35 cellular contexts compared by ENCODE assay signal in genomic region chr3:24607281-24607680, GRCh38.
"Had no signal": no experiment of that assay in that cellular context is flagged by ENCODE, and none has a peak within 500 bp of the region (broad histone marks: within the 10 kb centered on the region; RNA-seq: fewer than 3 reads in every experiment).

No MANE protein-coding gene starts in this region.

- H3K4me1 ChIP-seq: adrenal gland, esophagus muscularis mucosa had no signal

- H3K36me3 Mint-ChIP-seq: activated naive CD8-positive, alpha-beta T cell treated with anti-CD3 and anti-CD28 coated beads for 36 hours had no signal

- H3K4me3 ChIP-seq: adrenal gland, body of pancreas, cardiac muscle cell, coronary artery, dorsolateral prefrontal cortex, esophagus muscularis mucosa, gastroesophageal sphincter, heart right ventricle had no signal

- H3K36me3 ChIP-seq: adrenal gland, cardiac muscle cell, esophagus muscularis mucosa, gastroesophageal sphincter, heart right ventricle had no signal

- H3K9me3 ChIP-seq: adrenal gland, body of pancreas, esophagus muscularis mucosa, gastroesophageal sphincter, heart right ventricle had no signal

- DNase-seq: activated B cell treated with CpG ODN at 0.5 μM for 24 hours; activated CD4-positive, alpha-beta T cell treated with anti-CD3 and anti-CD28 coated beads for 48 hours; activated CD4-positive, alpha-beta T cell treated with anti-CD3 and anti-CD28 coated beads, Interleukin-2, amount 50 U/mL, for 1 hour; activated CD4-positive, alpha-beta T cell treated with anti-CD3 and anti-CD28 coated beads, Interleukin-2, amount 50 U/mL, for 48 hours; activated CD8-positive, alpha-beta memory T cell treated with anti-CD3 and anti-CD28 coated beads for 24 hours; activated CD8-positive, alpha-beta T cell treated with anti-CD3 and anti-CD28 coated beads for 36 hours; activated effector memory CD4-positive, alpha-beta T cell treated with Interleukin-2 at 50 U/mL for 16 hours; activated gamma-delta T cell treated with Interleukin-2 at 50 U/mL for 16 hours; activated naive CD4-positive, alpha-beta T cell treated with anti-CD3 and anti-CD28 coated beads, Interleukin-2, amount 50 U/mL, for 16 hours; activated naive CD4-positive, alpha-beta T cell treated with Interleukin-2 at 50 U/mL for 16 hours; activated naive CD8-positive, alpha-beta T cell treated with anti-CD3 and anti-CD28 coated beads for 36 hours; activated naive CD8-positive, alpha-beta T cell treated with anti-CD3 and anti-CD28 coated beads, Interleukin-2, amount 50 U/mL, for 24 hours; activated T-cell treated with anti-CD3 and anti-CD28 coated beads, Interleukin-2, amount 50 U/mL, for 4 hours; adrenal gland; amygdala; aorta; body of pancreas; central memory CD4-positive, alpha-beta T cell; cerebellar nuclear complex; dorsolateral prefrontal cortex; effector memory CD8-positive, alpha-beta T cell; erythroblast; foreskin melanocyte; heart right ventricle; T-helper 1 cell; T-helper 17 cell; T1000 had no signal

- H3K27me3 Mint-ChIP-seq: activated B cell treated with CpG ODN at 0.5 μM for 24 hours; activated CD8-positive, alpha-beta T cell treated with anti-CD3 and anti-CD28 coated beads for 36 hours; activated naive CD8-positive, alpha-beta T cell treated with anti-CD3 and anti-CD28 coated beads, Interleukin-2, amount 50 U/mL, for 24 hours; activated T-helper 17 cell treated with anti-CD3 and anti-CD28 coated beads, Interleukin-2, amount 50 U/mL, for 72 hours; dendritic cell treated with granulocyte-macrophage colony-stimulating factor and Interleukin-4, amounts not matched to agents 40 ng/mL and 50 ng/mL, for 4 days; effector memory CD8-positive, alpha-beta T cell; T-helper 17 cell had no signal

- ATAC-seq: activated CD4-positive, CD25-positive, alpha-beta regulatory T cell treated with anti-CD3 and anti-CD28 coated beads, Interleukin-2, amount 50 U/mL, for 24 hours; activated CD8-positive, alpha-beta T cell treated with anti-CD3 and anti-CD28 coated beads for 36 hours; activated naive CD8-positive, alpha-beta T cell treated with anti-CD3 and anti-CD28 coated beads, Interleukin-2, amount 50 U/mL, for 24 hours; activated T-cell treated with anti-CD3 and anti-CD28 coated beads, Interleukin-2, amount 50 U/mL, for 4 hours; activated T-helper 17 cell treated with anti-CD3 and anti-CD28 coated beads, Interleukin-2, amount 50 U/mL, for 72 hours; body of pancreas; effector memory CD8-positive, alpha-beta T cell; gastroesophageal sphincter; heart right ventricle; T-helper 17 cell had no signal

- H3K4me1 Mint-ChIP-seq: activated B cell treated with CpG ODN at 0.5 μM for 24 hours; activated naive CD8-positive, alpha-beta T cell treated with anti-CD3 and anti-CD28 coated beads for 36 hours; activated naive CD8-positive, alpha-beta T cell treated with anti-CD3 and anti-CD28 coated beads, Interleukin-2, amount 50 U/mL, for 24 hours; activated T-helper 17 cell treated with anti-CD3 and anti-CD28 coated beads, Interleukin-2, amount 50 U/mL, for 72 hours; T-helper 17 cell had no signal

- H3K27ac ChIP-seq: adrenal gland, body of pancreas, cardiac muscle cell, coronary artery, esophagus muscularis mucosa, gastroesophageal sphincter, heart right ventricle had no signal

- H3K4me3 Mint-ChIP-seq: activated B cell treated with CpG ODN at 0.5 μM for 24 hours; activated CD8-positive, alpha-beta T cell treated with anti-CD3 and anti-CD28 coated beads for 36 hours; activated naive CD8-positive, alpha-beta T cell treated with anti-CD3 and anti-CD28 coated beads for 36 hours; activated naive CD8-positive, alpha-beta T cell treated with anti-CD3 and anti-CD28 coated beads, Interleukin-2, amount 50 U/mL, for 24 hours; activated T-cell treated with anti-CD3 and anti-CD28 coated beads, Interleukin-2, amount 50 U/mL, for 4 hours; activated T-helper 17 cell treated with anti-CD3 and anti-CD28 coated beads, Interleukin-2, amount 50 U/mL, for 72 hours; dendritic cell treated with granulocyte-macrophage colony-stimulating factor and Interleukin-4, amounts not matched to agents 40 ng/mL and 50 ng/mL, for 4 days; effector memory CD8-positive, alpha-beta T cell; T-helper 17 cell; T-helper 2 cell treated with Interferon-gamma antibody and Interleukin-4, amounts not matched to agents 5 μg/mL and 100 μg/mL, for 36 hours had no signal

- H3K9me3 Mint-ChIP-seq: activated B cell treated with CpG ODN at 0.5 μM for 24 hours; activated naive CD8-positive, alpha-beta T cell treated with anti-CD3 and anti-CD28 coated beads for 36 hours; activated T-cell treated with anti-CD3 and anti-CD28 coated beads, Interleukin-2, amount 50 U/mL, for 4 hours; activated T-helper 17 cell treated with anti-CD3 and anti-CD28 coated beads, Interleukin-2, amount 50 U/mL, for 72 hours; dendritic cell treated with granulocyte-macrophage colony-stimulating factor and Interleukin-4, amounts not matched to agents 40 ng/mL and 50 ng/mL, for 4 days; T-helper 2 cell treated with Interferon-gamma antibody and Interleukin-4, amounts not matched to agents 5 μg/mL and 100 μg/mL, for 36 hours had no signal

- H3K27me3 ChIP-seq: adrenal gland, body of pancreas, cardiac muscle cell, dorsolateral prefrontal cortex, esophagus muscularis mucosa, gastroesophageal sphincter, heart right ventricle had no signal

- H3K27ac Mint-ChIP-seq: activated B cell treated with CpG ODN at 0.5 μM for 24 hours; activated CD8-positive, alpha-beta T cell treated with anti-CD3 and anti-CD28 coated beads for 36 hours; activated naive CD8-positive, alpha-beta T cell treated with anti-CD3 and anti-CD28 coated beads for 36 hours; activated naive CD8-positive, alpha-beta T cell treated with anti-CD3 and anti-CD28 coated beads, Interleukin-2, amount 50 U/mL, for 24 hours; activated T-helper 17 cell treated with anti-CD3 and anti-CD28 coated beads, Interleukin-2, amount 50 U/mL, for 72 hours; dendritic cell treated with granulocyte-macrophage colony-stimulating factor and Interleukin-4, amounts not matched to agents 40 ng/mL and 50 ng/mL, for 4 days; effector memory CD8-positive, alpha-beta T cell; T-helper 17 cell; T-helper 2 cell treated with Interferon-gamma antibody and Interleukin-4, amounts not matched to agents 5 μg/mL and 100 μg/mL, for 36 hours had no signal
